Comparison of ENCODE assay signal across 10 cellular contexts in the genomic region with DNA sequence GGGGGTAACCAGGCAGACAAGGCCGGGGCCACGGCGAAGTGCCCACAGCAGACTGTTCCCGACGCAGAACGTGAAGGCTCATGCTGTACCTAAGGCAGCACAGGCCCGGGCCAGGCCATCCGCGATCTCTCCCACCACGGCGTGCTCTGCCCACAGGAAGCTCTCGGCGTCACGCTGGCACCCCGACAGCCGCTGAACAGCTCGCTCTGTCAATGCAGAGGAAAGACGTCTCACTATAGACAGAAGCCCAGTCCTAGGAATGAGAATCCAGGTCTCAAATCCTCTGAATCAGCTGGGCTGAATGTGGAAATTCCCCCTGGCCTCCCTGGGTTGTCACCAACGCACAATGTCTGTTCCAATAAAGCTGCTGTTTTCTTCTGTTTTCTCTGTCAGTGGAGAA. TPM values are rescaled to one million over a fixed set of nuclear protein-coding genes. Genes with fewer than 3 reads are reported as not detected.
DNase-seq lines count a peak whose midpoint lies in the region; ATAC-seq and TF ChIP-seq lines count a peak whose summit lies in the region.
"Had no signal": no experiment of that assay in that cellular context is flagged by ENCODE, and none has a peak within 500 bp of the region (broad histone marks: within the 10 kb centered on the region; RNA-seq: fewer than 3 reads in every experiment).

No MANE protein-coding gene starts in this region.

- H3K27ac Mint-ChIP-seq in activated naive CD8-positive, alpha-beta T cell: no peak overlapping the region
- H3K27ac Mint-ChIP-seq in glutamatergic neuron (ENCODE audit: unreplicated experiment) (peak overlapping the region; percentile 21), chondrocyte (ENCODE audit: unreplicated experiment) (no peak overlapping the region)
- H3K27ac Mint-ChIP-seq: activated CD8-positive, alpha-beta T cell treated with anti-CD3 and anti-CD28 coated beads for 36 hours had no signal

- no peak for ATAC-seq in HG02571 (IDR thresholded peaks at IDR 0.05; ENCODE audit: unreplicated experiment)
- ATAC-seq: activated CD8-positive, alpha-beta T cell treated with anti-CD3 and anti-CD28 coated beads for 36 hours had no signal

- no peaks in the 10 kb centered on the region for H3K27me3 ChIP-seq in AG04450 (ENCODE audit: control insufficient read depth, insufficient read depth, low read length)
- no peaks in the 10 kb centered on the region for H3K27me3 ChIP-seq in parathyroid adenoma (ENCODE audit: control insufficient read depth, insufficient read depth, low read length)

- peaks cover 4% of the 10 kb centered on the region for H3K36me3 Mint-ChIP-seq in activated naive CD8-positive, alpha-beta T cell
- H3K36me3 Mint-ChIP-seq in glutamatergic neuron (ENCODE audit: unreplicated experiment) (no peaks in the 10 kb centered on the region), chondrocyte (ENCODE audit: low read depth) (peaks cover 15% of the 10 kb centered on the region)

- H3K9me3 Mint-ChIP-seq in activated naive CD8-positive, alpha-beta T cell (ENCODE audit: low read depth): no peaks in the 10 kb centered on the region
- H3K9me3 Mint-ChIP-seq in glutamatergic neuron (ENCODE audit: unreplicated experiment) (peaks cover 3% of the 10 kb centered on the region), chondrocyte (ENCODE audit: low read depth) (no peaks in the 10 kb centered on the region)
- H3K9me3 Mint-ChIP-seq: activated CD8-positive, alpha-beta T cell treated with anti-CD3 and anti-CD28 coated beads for 36 hours had no signal

- H3K4me3 ChIP-seq in AG04450 (ENCODE audit: low read depth, low read length) (no peak overlapping the region), parathyroid adenoma (ENCODE audit: low read depth, low read length) (no peak overlapping the region)

- no peaks in the 10 kb centered on the region for H3K79me2 ChIP-seq in parathyroid adenoma

- H3K36me3 ChIP-seq in parathyroid adenoma (ENCODE audit: control insufficient read depth, insufficient read depth, low read length): no peaks in the 10 kb centered on the region

- H3K9me3 ChIP-seq in AG04450 (ENCODE audit: control insufficient read depth, insufficient read depth, low read length) (no peaks in the 10 kb centered on the region; the same call in 1 of the 2 replicates), parathyroid adenoma (ENCODE audit: control insufficient read depth, low read length) (no peaks in the 10 kb centered on the region)

- peak overlapping the region; percentile 11 for H3K4me3 Mint-ChIP-seq in activated naive CD8-positive, alpha-beta T cell
- H3K4me3 Mint-ChIP-seq in glutamatergic neuron (ENCODE audit: unreplicated experiment) (no peak overlapping the region), chondrocyte (ENCODE audit: unreplicated experiment) (no peak overlapping the region)
- H3K4me3 Mint-ChIP-seq: activated CD8-positive, alpha-beta T cell treated with anti-CD3 and anti-CD28 coated beads for 36 hours had no signal

- H3K27ac ChIP-seq in AG04450 (ENCODE audit: low read depth, low read length): peak overlapping the region; percentile 62
- peak overlapping the region; percentile 76 for H3K27ac ChIP-seq in parathyroid adenoma

- POLR2A ChIA-PET in AG04450 (lab: Yijun Ruan, JAX): interaction anchor here (0.6 to 2.5 kb wide), 7 partner anchors 17 to 267 kb away, joined by 4 to 37 read pairs (median 5); partner anchors contain the start of genes INPP5K and SERPINF1

- no peaks in the 10 kb centered on the region for H3K4me1 ChIP-seq in parathyroid adenoma

- no peaks in the 10 kb centered on the region for H3K27me3 Mint-ChIP-seq in activated naive CD8-positive, alpha-beta T cell
- H3K27me3 Mint-ChIP-seq in glutamatergic neuron (ENCODE audit: unreplicated experiment) (peaks cover 2% of the 10 kb centered on the region), chondrocyte (ENCODE audit: low read depth) (no peaks in the 10 kb centered on the region)
- H3K27me3 Mint-ChIP-seq: activated CD8-positive, alpha-beta T cell treated with anti-CD3 and anti-CD28 coated beads for 36 hours had no signal

- peaks cover 10% of the 10 kb centered on the region for H3K4me1 Mint-ChIP-seq in activated naive CD8-positive, alpha-beta T cell (ENCODE audit: low read depth)
- H3K4me1 Mint-ChIP-seq in glutamatergic neuron (ENCODE audit: low read depth, unreplicated experiment) (peaks cover 13% of the 10 kb centered on the region), chondrocyte (ENCODE audit: low read depth) (peaks cover 59% of the 10 kb centered on the region)

- CTCF ChIA-PET in AG04450 (lab: Charles Lee): interaction anchor here (0.7 to 7.3 kb wide), 16 partner anchors 9 to 209 kb away, joined by 3 to 89 read pairs (median 6); partner anchors contain the start of genes SERPINF1 and WDR81

- DNase-seq in AG04450 (ENCODE audit: low read depth, low spot score) (no peak), glutamatergic neuron (no peak), A172 (ENCODE audit: low spot score) (no peak), chondrocyte (ENCODE audit: low spot score) (no peak)
- DNase-seq in stimulated activated naive CD4-positive, alpha-beta T cell treated with Interleukin-2 at 50 U/mL for 16 hours (lab: John Stamatoyannopoulos, UW): no peak
- DNase-seq: activated CD8-positive, alpha-beta T cell treated with anti-CD3 and anti-CD28 coated beads for 36 hours; COR-L47 had no signal

- H2AFZ ChIP-seq in parathyroid adenoma: peak overlapping the region; percentile 7

- no peak overlapping the region for H3K9ac ChIP-seq in parathyroid adenoma

- no peak for TF ChIP-seq CTCF in AG04450 (IDR thresholded peaks at IDR 0.05; ENCODE audit: low read depth, low read length)
- TF ChIP-seq CTCF in glutamatergic neuron (IDR thresholded peaks at IDR 0.05; ENCODE audit: partially characterized antibody, unreplicated experiment): no peak
- TF ChIP-seq CTCF in parathyroid adenoma (IDR thresholded peaks at IDR 0.05): no peak
- no peak for TF ChIP-seq CTCF in chondrocyte (IDR thresholded peaks at IDR 0.05)

- H3K4me2 ChIP-seq in parathyroid adenoma (ENCODE audit: low read length): no peak overlapping the region

RNA-seq across cellular contexts. Expression of gene SERPINF1, which starts 21.4 kb away (rescaled TPM):
- polyA plus RNA-seq in AG04450 (2011; rRNA removed): 376 and 473 TPM in 2 replicates
- 64.2 and 93.9 TPM in 2 replicates for polyA minus RNA-seq in AG04450 (2011; rRNA and poly(A)+ RNA removed)
- 9.7 TPM for total RNA-seq in glutamatergic neuron (ENCODE audit: unreplicated experiment)
- total RNA-seq in A172 (2014; rRNA removed; shearing (Covaris generic)): 11.0 and 13.4 TPM in 2 replicates
- 14.6 to 69.2 TPM (median 15.2 TPM) in 3 replicates for total RNA-seq in chondrocyte

RNA-seq across cellular contexts. Expression of gene SERPINF2, which starts 40.6 kb away (rescaled TPM):
- polyA plus RNA-seq in AG04450 (2011; rRNA removed): 0.07 TPM in 1 of 2 replicates, not detected in the other
- not detected in 2 replicates for polyA minus RNA-seq in AG04450 (2011; rRNA and poly(A)+ RNA removed)
- 0.37 TPM for total RNA-seq in glutamatergic neuron (ENCODE audit: unreplicated experiment)
- total RNA-seq in A172 (2014; rRNA removed; shearing (Covaris generic)): 0.64 and 1.9 TPM in 2 replicates
- total RNA-seq in chondrocyte: 0.15 to 0.24 TPM (median 0.15 TPM) in 3 replicates

RNA-seq across cellular contexts. Expression of gene SMYD4, which starts 46.4 kb away (rescaled TPM):
- polyA plus RNA-seq in AG04450 (2011; rRNA removed): 5.6 and 5.7 TPM in 2 replicates
- polyA minus RNA-seq in AG04450 (2011; rRNA and poly(A)+ RNA removed): 9.8 and 11.6 TPM in 2 replicates
- total RNA-seq in glutamatergic neuron (ENCODE audit: unreplicated experiment) (11.4 TPM), chondrocyte (8.4 to 12.4 TPM (median 10.7 TPM) in 3 replicates)
- 5.1 and 7.7 TPM in 2 replicates for total RNA-seq in A172 (2014; rRNA removed; shearing (Covaris generic))

RNA-seq across cellular contexts. Expression of gene RPA1, which starts 46.5 kb away (rescaled TPM):
- polyA plus RNA-seq in AG04450 (2011; rRNA removed): 52.3 and 56.4 TPM in 2 replicates
- polyA minus RNA-seq in AG04450 (2011; rRNA and poly(A)+ RNA removed): 46.7 and 52.0 TPM in 2 replicates
- total RNA-seq in glutamatergic neuron (ENCODE audit: unreplicated experiment): 43.4 TPM
- total RNA-seq in A172 (2014; rRNA removed; shearing (Covaris generic)): 41.1 and 46.1 TPM in 2 replicates
- 56.6 to 92.6 TPM (median 57.6 TPM) in 3 replicates for total RNA-seq in chondrocyte

RNA-seq across cellular contexts. Expression of gene WDR81, which starts 58.8 kb away (rescaled TPM):
- polyA plus RNA-seq in AG04450 (2011; rRNA removed): 2.9 and 3.6 TPM in 2 replicates
- polyA minus RNA-seq in AG04450 (2011; rRNA and poly(A)+ RNA removed): 5.7 and 6.9 TPM in 2 replicates
- total RNA-seq in glutamatergic neuron (ENCODE audit: unreplicated experiment) (13.4 TPM), chondrocyte (14.8 to 18.6 TPM (median 16.2 TPM) in 3 replicates)
- total RNA-seq in A172 (2014; rRNA removed; shearing (Covaris generic)): 22.2 and 25.5 TPM in 2 replicates
